ENCODE assay signal across 8 cellular contexts in genomic region chr17:21452377-21453143, GRCh38.
A peak's percentile ranks its signal among the peaks of the same experiment; 100 is the strongest.
DNase-seq lines count a peak whose midpoint lies in the region; ATAC-seq and TF ChIP-seq lines count a peak whose summit lies in the region.

No MANE protein-coding gene starts in this region.

- peaks cover 15% of the 10 kb centered on the region for H3K4me1 Mint-ChIP-seq in activated naive CD8-positive, alpha-beta T cell treated with anti-CD3 and anti-CD28 coated beads, Interleukin-2, amount 10 ng/mL, durations not matched to agents 7 days and 5 days
- H3K4me1 Mint-ChIP-seq in osteocyte (ENCODE audit: unreplicated experiment) = peaks cover 16% of the 10 kb centered on the region

- no peak for ATAC-seq in activated naive CD8-positive, alpha-beta T cell treated with anti-CD3 and anti-CD28 coated beads, Interleukin-2, amount 10 ng/mL, durations not matched to agents 7 days and 5 days (ENCODE audit: low read depth)
- ATAC-seq in GM18870 (IDR thresholded peaks at IDR 0.05; ENCODE audit: unreplicated experiment) = no peak

- POLR2A ChIA-PET in activated naive CD8-positive, alpha-beta T cell treated with anti-CD3 and anti-CD28 coated beads, Interleukin-2, amount 10 ng/mL, durations not matched to agents 7 days and 5 days (lab: Charles Lee) = interaction anchor here (1.1 kb wide), 1 partner anchor 174 kb away, joined by 3 read pairs; no protein-coding TSS in a partner anchor

- H3K27me3 Mint-ChIP-seq in activated naive CD8-positive, alpha-beta T cell treated with anti-CD3 and anti-CD28 coated beads, Interleukin-2, amount 10 ng/mL, durations not matched to agents 7 days and 5 days = peaks cover 24% of the 10 kb centered on the region
- peaks cover 17% of the 10 kb centered on the region for H3K27me3 Mint-ChIP-seq in osteocyte (ENCODE audit: unreplicated experiment)

- no peak overlapping the region for H3K27ac Mint-ChIP-seq in activated naive CD8-positive, alpha-beta T cell treated with anti-CD3 and anti-CD28 coated beads, Interleukin-2, amount 10 ng/mL, durations not matched to agents 7 days and 5 days
- peak overlapping the region; percentile 44 for H3K27ac Mint-ChIP-seq in osteocyte (ENCODE audit: unreplicated experiment)

- DNase-seq in DMS153 treated with DMSO at 0.1 percent for 48 hours (lab: John Stamatoyannopoulos, UW; ENCODE audit: unreplicated experiment) = peak; percentile 10
- peak; percentile 25 for DNase-seq in NCI-H460 (ENCODE audit: extremely low read depth, low read depth)
- DNase-seq in activated naive CD8-positive, alpha-beta T cell treated with anti-CD3 and anti-CD28 coated beads, Interleukin-2, amount 10 ng/mL, durations not matched to agents 7 days and 5 days = peak; percentile 52
- peak; percentile 82 for DNase-seq in cardiac septum (ENCODE audit: low spot score)
- peak; percentile 83 for DNase-seq in osteocyte (ENCODE audit: extremely low spot score, unreplicated experiment)
- DNase-seq in epidermal melanocyte (ENCODE audit: insufficient read length, low spot score) = no peak
- DNase-seq in NCI-H2029 treated with DMSO at 0.1 percent for 48 hours (lab: John Stamatoyannopoulos, UW) = no peak

- peak; percentile 78 for TF ChIP-seq CTCF in osteocyte (IDR thresholded peaks at IDR 0.05)

- H3K4me3 Mint-ChIP-seq in activated naive CD8-positive, alpha-beta T cell treated with anti-CD3 and anti-CD28 coated beads, Interleukin-2, amount 10 ng/mL, durations not matched to agents 7 days and 5 days = no peak overlapping the region
- peak overlapping the region; percentile 51 for H3K4me3 Mint-ChIP-seq in osteocyte (ENCODE audit: unreplicated experiment)

- no peaks in the 10 kb centered on the region for H3K9me3 Mint-ChIP-seq in activated naive CD8-positive, alpha-beta T cell treated with anti-CD3 and anti-CD28 coated beads, Interleukin-2, amount 10 ng/mL, durations not matched to agents 7 days and 5 days
- no peaks in the 10 kb centered on the region for H3K9me3 Mint-ChIP-seq in osteocyte (ENCODE audit: unreplicated experiment)

- intact Hi-C loops in cardiac septum (cut with DNase I) = loop anchor here (1.0 to 5.0 kb wide), 3 partner anchors 59 to 130 kb away; partner anchors contain the start of gene KCNJ12

- no peaks in the 10 kb centered on the region for H3K36me3 Mint-ChIP-seq in activated naive CD8-positive, alpha-beta T cell treated with anti-CD3 and anti-CD28 coated beads, Interleukin-2, amount 10 ng/mL, durations not matched to agents 7 days and 5 days
- no peaks in the 10 kb centered on the region for H3K36me3 Mint-ChIP-seq in osteocyte (ENCODE audit: unreplicated experiment)

Comparison
In these comparisons a context has a peak if more than half of its experiments do, and no peak if none do; other contexts are left out.
1. DNase-seq: peak in DMS153 treated with DMSO at 0.1 percent for 48 hours (single experiment), NCI-H460 (single experiment), activated naive CD8-positive, alpha-beta T cell treated with anti-CD3 and anti-CD28 coated beads, Interleukin-2, amount 10 ng/mL, durations not matched to agents 7 days and 5 days (single experiment), cardiac septum (single experiment) and osteocyte (single experiment); none in epidermal melanocyte (single experiment) and NCI-H2029 treated with DMSO at 0.1 percent for 48 hours (single experiment).